1 cellular context compared by ENCODE assay signal in the genomic region with DNA sequence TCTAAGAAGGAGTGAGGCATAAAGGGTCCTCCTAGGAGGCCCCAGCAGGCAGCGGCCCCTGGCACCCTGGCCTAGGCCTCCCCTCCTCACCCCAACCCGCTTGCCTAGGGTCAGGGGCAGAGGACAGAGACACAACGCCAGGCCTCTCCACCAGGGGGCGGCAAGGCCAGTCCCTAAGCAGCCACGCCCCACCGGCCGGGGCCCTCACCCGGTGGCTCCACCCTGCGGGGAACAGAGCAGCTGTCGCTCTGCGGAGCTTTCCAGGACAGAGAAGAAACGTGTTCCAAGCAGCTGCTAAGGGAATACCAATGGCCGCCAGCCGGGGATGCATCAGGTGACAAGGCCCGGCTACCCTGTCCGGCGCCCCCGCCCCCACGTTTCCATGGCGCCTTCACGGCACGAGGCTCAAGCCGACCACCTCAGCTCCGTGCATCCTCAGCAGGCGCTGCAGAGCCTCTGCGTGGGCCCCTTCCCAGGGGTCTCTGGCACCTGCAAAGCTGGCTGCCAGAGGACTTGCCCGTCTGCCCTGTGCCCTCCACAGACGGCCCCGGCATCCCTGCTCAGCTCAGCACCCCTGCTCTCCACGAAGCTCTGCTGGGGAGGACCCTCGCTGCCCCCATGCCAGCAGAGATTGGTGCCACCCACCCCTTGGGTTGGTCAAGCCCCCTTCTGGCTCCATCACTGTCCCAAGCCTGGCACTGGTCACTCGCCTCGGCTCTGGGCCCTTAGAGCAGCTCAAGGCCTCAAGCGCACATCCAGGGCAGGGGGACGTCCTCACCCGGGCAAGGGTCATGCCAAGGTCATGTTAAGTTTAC.
TF ChIP-seq lines count a peak whose summit lies in the region.

No MANE protein-coding gene starts in this region.

TF ChIP-seq in A549, 52 proteins besides CTCF, POLR2A, EP300 and RAD21 (continued from another document):
- TF ChIP-seq, protein P1, sequence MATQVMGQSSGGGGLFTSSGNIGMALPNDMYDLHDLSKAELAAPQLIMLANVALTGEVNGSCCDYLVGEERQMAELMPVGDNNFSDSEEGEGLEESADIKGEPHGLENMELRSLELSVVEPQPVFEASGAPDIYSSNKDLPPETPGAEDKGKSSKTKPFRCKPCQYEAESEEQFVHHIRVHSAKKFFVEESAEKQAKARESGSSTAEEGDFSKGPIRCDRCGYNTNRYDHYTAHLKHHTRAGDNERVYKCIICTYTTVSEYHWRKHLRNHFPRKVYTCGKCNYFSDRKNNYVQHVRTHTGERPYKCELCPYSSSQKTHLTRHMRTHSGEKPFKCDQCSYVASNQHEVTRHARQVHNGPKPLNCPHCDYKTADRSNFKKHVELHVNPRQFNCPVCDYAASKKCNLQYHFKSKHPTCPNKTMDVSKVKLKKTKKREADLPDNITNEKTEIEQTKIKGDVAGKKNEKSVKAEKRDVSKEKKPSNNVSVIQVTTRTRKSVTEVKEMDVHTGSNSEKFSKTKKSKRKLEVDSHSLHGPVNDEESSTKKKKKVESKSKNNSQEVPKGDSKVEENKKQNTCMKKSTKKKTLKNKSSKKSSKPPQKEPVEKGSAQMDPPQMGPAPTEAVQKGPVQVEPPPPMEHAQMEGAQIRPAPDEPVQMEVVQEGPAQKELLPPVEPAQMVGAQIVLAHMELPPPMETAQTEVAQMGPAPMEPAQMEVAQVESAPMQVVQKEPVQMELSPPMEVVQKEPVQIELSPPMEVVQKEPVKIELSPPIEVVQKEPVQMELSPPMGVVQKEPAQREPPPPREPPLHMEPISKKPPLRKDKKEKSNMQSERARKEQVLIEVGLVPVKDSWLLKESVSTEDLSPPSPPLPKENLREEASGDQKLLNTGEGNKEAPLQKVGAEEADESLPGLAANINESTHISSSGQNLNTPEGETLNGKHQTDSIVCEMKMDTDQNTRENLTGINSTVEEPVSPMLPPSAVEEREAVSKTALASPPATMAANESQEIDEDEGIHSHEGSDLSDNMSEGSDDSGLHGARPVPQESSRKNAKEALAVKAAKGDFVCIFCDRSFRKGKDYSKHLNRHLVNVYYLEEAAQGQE (IDR thresholded peaks at IDR 0.05), result no peak
- TF ChIP-seq HOXB5 (CRISPR knock-in tag; IDR thresholded peaks at IDR 0.05) (no peak), KDM1A (IDR thresholded peaks at IDR 0.05; ENCODE audit: low read depth) (no peak), BHLHE40 (IDR thresholded peaks at IDR 0.05; ENCODE audit: low read depth, low read length) (no peak), MYC (IDR thresholded peaks at IDR 0.05; ENCODE audit: borderline replicate concordance, low read length) (peak; percentile 81), ZFP36 (IDR thresholded peaks at IDR 0.05; ENCODE audit: borderline replicate concordance, partially characterized antibody) (no peak), HOXB13 (CRISPR knock-in tag; IDR thresholded peaks at IDR 0.05; ENCODE audit: low read depth) (no peak), ZNF302 (CRISPR knock-in tag; IDR thresholded peaks at IDR 0.05) (no peak), CBX8 (IDR thresholded peaks at IDR 0.05) (no peak), SMC3 (IDR thresholded peaks at IDR 0.05) (peak; percentile 80), MAZ (IDR thresholded peaks at IDR 0.05; ENCODE audit: borderline replicate concordance, low read depth, low read length) (no peak), FOXS1 (CRISPR knock-in tag; IDR thresholded peaks at IDR 0.05) (no peak), TP53 (CRISPR knock-in tag; IDR thresholded peaks at IDR 0.05) (no peak), RNF2 (IDR thresholded peaks at IDR 0.05; ENCODE audit: borderline replicate concordance, low read depth) (no peak), RCOR1 (IDR thresholded peaks at IDR 0.05; ENCODE audit: low read depth, low read length) (no peak), TFCP2L1 (CRISPR knock-in tag; IDR thresholded peaks at IDR 0.05) (no peak), FOSB (CRISPR knock-in tag; IDR thresholded peaks at IDR 0.05) (no peak), EHMT2 (IDR thresholded peaks at IDR 0.05; ENCODE audit: low read depth) (no peak), MAFK (IDR thresholded peaks at IDR 0.05; ENCODE audit: partially characterized antibody) (no peak), SREBF2 (IDR thresholded peaks at IDR 0.05) (no peak), ESRRA (IDR thresholded peaks at IDR 0.05; ENCODE audit: borderline replicate concordance, low read length) (no peak), PHF8 (IDR thresholded peaks at IDR 0.05; ENCODE audit: borderline replicate concordance, low read depth) (no peak), RARB (CRISPR knock-in tag; IDR thresholded peaks at IDR 0.05) (no peak), JUN (IDR thresholded peaks at IDR 0.05) (peak in 1 of 2 experiments; percentile 47; a peak in 1 of 5 replicates), CHD2 (IDR thresholded peaks at IDR 0.05; ENCODE audit: low read length, partially characterized antibody) (no peak), JUNB (IDR thresholded peaks at IDR 0.05) (no peak), GATA3 (IDR thresholded peaks at IDR 0.05; ENCODE audit: borderline replicate concordance) (no peak), NFE2L2 (conservative IDR thresholded peaks at IDR 0.05; ENCODE audit: low read length) (no peak), HOXA7 (CRISPR knock-in tag; IDR thresholded peaks at IDR 0.05) (no peak), NPAS2 (CRISPR knock-in tag; IDR thresholded peaks at IDR 0.05; ENCODE audit: borderline replicate concordance) (no peak), HDAC2 (IDR thresholded peaks at IDR 0.05) (no peak), RFX5 (IDR thresholded peaks at IDR 0.05) (no peak), KDM5A (IDR thresholded peaks at IDR 0.05) (no peak), HEYL (CRISPR knock-in tag; IDR thresholded peaks at IDR 0.05) (no peak), NR3C1 (IDR thresholded peaks at IDR 0.05) (no peak)
- TF ChIP-seq, protein P2, sequence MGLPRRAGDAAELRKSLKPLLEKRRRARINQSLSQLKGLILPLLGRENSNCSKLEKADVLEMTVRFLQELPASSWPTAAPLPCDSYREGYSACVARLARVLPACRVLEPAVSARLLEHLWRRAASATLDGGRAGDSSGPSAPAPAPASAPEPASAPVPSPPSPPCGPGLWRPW (IDR thresholded peaks at IDR 0.05), result no peak
- TF ChIP-seq, protein P3, sequence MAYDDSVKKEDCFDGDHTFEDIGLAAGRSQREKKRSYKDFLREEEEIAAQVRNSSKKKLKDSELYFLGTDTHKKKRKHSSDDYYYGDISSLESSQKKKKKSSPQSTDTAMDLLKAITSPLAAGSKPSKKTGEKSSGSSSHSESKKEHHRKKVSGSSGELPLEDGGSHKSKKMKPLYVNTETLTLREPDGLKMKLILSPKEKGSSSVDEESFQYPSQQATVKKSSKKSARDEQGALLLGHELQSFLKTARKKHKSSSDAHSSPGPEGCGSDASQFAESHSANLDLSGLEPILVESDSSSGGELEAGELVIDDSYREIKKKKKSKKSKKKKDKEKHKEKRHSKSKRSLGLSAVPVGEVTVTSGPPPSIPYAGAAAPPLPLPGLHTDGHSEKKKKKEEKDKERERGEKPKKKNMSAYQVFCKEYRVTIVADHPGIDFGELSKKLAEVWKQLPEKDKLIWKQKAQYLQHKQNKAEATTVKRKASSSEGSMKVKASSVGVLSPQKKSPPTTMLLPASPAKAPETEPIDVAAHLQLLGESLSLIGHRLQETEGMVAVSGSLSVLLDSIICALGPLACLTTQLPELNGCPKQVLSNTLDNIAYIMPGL (CRISPR knock-in tag; IDR thresholded peaks at IDR 0.05; ENCODE audit: borderline replicate concordance), result no peak
- TF ChIP-seq, protein P4, sequence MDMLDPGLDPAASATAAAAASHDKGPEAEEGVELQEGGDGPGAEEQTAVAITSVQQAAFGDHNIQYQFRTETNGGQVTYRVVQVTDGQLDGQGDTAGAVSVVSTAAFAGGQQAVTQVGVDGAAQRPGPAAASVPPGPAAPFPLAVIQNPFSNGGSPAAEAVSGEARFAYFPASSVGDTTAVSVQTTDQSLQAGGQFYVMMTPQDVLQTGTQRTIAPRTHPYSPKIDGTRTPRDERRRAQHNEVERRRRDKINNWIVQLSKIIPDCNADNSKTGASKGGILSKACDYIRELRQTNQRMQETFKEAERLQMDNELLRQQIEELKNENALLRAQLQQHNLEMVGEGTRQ (IDR thresholded peaks at IDR 0.05), result peak; percentile 65
- TF ChIP-seq, protein P5, sequence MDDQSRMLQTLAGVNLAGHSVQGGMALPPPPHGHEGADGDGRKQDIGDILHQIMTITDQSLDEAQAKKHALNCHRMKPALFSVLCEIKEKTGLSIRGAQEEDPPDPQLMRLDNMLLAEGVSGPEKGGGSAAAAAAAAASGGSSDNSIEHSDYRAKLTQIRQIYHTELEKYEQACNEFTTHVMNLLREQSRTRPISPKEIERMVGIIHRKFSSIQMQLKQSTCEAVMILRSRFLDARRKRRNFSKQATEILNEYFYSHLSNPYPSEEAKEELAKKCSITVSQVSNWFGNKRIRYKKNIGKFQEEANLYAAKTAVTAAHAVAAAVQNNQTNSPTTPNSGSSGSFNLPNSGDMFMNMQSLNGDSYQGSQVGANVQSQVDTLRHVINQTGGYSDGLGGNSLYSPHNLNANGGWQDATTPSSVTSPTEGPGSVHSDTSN (IDR thresholded peaks at IDR 0.05), result no peak
- TF ChIP-seq, protein P6, sequence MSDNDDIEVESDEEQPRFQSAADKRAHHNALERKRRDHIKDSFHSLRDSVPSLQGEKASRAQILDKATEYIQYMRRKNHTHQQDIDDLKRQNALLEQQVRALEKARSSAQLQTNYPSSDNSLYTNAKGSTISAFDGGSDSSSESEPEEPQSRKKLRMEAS (IDR thresholded peaks at IDR 0.05), result peak; percentile 77
- TF ChIP-seq, protein P7, sequence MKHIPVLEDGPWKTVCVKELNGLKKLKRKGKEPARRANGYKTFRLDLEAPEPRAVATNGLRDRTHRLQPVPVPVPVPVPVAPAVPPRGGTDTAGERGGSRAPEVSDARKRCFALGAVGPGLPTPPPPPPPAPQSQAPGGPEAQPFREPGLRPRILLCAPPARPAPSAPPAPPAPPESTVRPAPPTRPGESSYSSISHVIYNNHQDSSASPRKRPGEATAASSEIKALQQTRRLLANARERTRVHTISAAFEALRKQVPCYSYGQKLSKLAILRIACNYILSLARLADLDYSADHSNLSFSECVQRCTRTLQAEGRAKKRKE (CRISPR knock-in tag; IDR thresholded peaks at IDR 0.05; ENCODE audit: low read depth), result 0 out of 2 replicates have a peak, but pooled peaks have one; percentile 39
- TF ChIP-seq, protein P8, sequence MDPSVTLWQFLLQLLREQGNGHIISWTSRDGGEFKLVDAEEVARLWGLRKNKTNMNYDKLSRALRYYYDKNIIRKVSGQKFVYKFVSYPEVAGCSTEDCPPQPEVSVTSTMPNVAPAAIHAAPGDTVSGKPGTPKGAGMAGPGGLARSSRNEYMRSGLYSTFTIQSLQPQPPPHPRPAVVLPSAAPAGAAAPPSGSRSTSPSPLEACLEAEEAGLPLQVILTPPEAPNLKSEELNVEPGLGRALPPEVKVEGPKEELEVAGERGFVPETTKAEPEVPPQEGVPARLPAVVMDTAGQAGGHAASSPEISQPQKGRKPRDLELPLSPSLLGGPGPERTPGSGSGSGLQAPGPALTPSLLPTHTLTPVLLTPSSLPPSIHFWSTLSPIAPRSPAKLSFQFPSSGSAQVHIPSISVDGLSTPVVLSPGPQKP (IDR thresholded peaks at IDR 0.05; ENCODE audit: low read depth, low read length), result no peak
